34 cellular contexts compared by ENCODE assay signal in the genomic region with DNA sequence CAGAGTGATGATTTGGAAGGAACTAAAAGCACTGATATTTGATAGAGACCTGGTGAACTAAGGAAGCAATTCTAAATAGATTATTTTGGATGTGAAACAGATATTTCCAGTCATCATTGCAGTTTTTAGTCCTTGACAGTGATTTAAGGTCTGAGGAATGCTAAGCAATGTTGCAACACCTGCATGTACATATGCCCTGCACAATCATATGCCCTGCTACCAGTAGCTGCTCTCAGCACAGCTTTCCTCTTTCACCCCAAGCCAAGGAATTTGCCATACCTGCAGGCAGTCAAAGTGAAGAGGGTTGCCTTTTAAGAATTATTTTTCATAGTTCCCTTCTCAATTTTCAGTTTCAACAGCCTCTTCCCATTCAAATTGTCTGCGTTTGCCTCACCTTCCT. TPM values are rescaled to one million over a fixed set of nuclear protein-coding genes. Genes with fewer than 3 reads are reported as not detected.
"Had no signal": no experiment of that assay in that cellular context is flagged by ENCODE, and none has a peak within 500 bp of the region (broad histone marks: within the 10 kb centered on the region; RNA-seq: fewer than 3 reads in every experiment).

No MANE protein-coding gene starts in this region.

- DNase-seq: activated B cell treated with CpG ODN at 0.5 μM for 24 hours; activated CD4-positive, alpha-beta memory T cell treated with anti-CD3 and anti-CD28 coated beads for 36 hours; activated CD4-positive, alpha-beta T cell treated with anti-CD3 and anti-CD28 coated beads for 4 hours; activated CD4-positive, alpha-beta T cell treated with anti-CD3 and anti-CD28 coated beads, Interleukin-2, amount 50 U/mL, for 1 hour; activated CD4-positive, CD25-positive, alpha-beta regulatory T cell treated with anti-CD3 and anti-CD28 coated beads, Interleukin-2, amount 50 U/mL, for 72 hours; activated CD8-positive, alpha-beta memory T cell treated with anti-CD3 and anti-CD28 coated beads, Interleukin-2, amount 50 U/mL, for 4 hours; activated gamma-delta T cell treated with Interleukin-2 at 50 U/mL for 16 hours; activated naive CD4-positive, alpha-beta T cell treated with anti-CD3 and anti-CD28 coated beads for 36 hours; activated T-cell treated with anti-CD3 and anti-CD28 coated beads for 4 hours; activated T-cell treated with anti-CD3 and anti-CD28 coated beads, Interleukin-2, amount 50 U/mL, for 4 hours; adrenal gland; colonic mucosa; Kasumi-1; NCI-H1105; NCI-H1417 treated with DMSO at 0.1 percent for 48 hours; NCI-H187 treated with DMSO at 0.1 percent for 48 hours; NCI-H2081; NCI-H345; NCI-H524 treated with DMSO at 0.1 percent for 48 hours; NK-92 treated with Interleukin-12 subunit alpha and Interleukin-12 subunit beta, amount 100 ng/mL, for 24 hours; PC-3; Right ventricle myocardium superior; SW 1271; T-helper 1 cell; T-helper 2 cell; T-helper 9 cell had no signal

- FAIRE-seq: RCC 7860 had no signal

- H3K27me3 ChIP-seq: adrenal gland, cardiac muscle cell, colonic mucosa had no signal

- H3K9me3 ChIP-seq: adrenal gland, colonic mucosa had no signal

- H3K27ac ChIP-seq: adrenal gland, cardiac muscle cell, colonic mucosa, RWPE1, VCaP had no signal

- ATAC-seq: activated naive CD4-positive, alpha-beta T cell treated with anti-CD3 and anti-CD28 coated beads, Interleukin-2, amount 50 U/mL, for 72 hours; activated T-cell treated with anti-CD3 and anti-CD28 coated beads, Interleukin-2, amount 50 U/mL, for 4 hours; PC-3 had no signal

- H3K36me3 ChIP-seq: adrenal gland, cardiac muscle cell, colonic mucosa had no signal

- H3K4me1 ChIP-seq: adrenal gland, colonic mucosa had no signal

- H3K4me3 ChIP-seq: adrenal gland, cardiac muscle cell, colonic mucosa had no signal

RNA-seq across cellular contexts. Expression of gene FAM47A, which starts 8.7 kb away (rescaled TPM):
- total RNA-seq: activated B cell treated with CpG ODN at 0.5 μM for 24 hours; activated CD4-positive, alpha-beta memory T cell treated with anti-CD3 and anti-CD28 coated beads for 36 hours; activated naive CD4-positive, alpha-beta T cell treated with anti-CD3 and anti-CD28 coated beads for 36 hours; activated naive CD4-positive, alpha-beta T cell treated with anti-CD3 and anti-CD28 coated beads, Interleukin-2, amount 50 U/mL, for 72 hours; activated T-cell treated with anti-CD3 and anti-CD28 coated beads, Interleukin-2, amount 50 U/mL, for 4 hours; activated T-helper 1 cell treated with anti-CD3 and anti-CD28 coated beads, Interleukin-12 subunit alpha, Interleukin-12 subunit beta, Interleukin-2, Interleukin-4 antibody, amounts not matched to agents 30 ng/mL and 10 ng/mL and 1 ng/mL, durations not matched to agents 14 hours and 24 hours and 36 hours; adrenal gland; cardiac muscle cell; chondrocyte; colonic mucosa; NCI-H460; PC-3; Right ventricle myocardium superior had no signal
- polyA plus RNA-seq: adrenal gland, cardiac muscle cell had no signal
